8 cellular contexts compared by ENCODE assay signal in genomic region chr22:29205260-29205597, GRCh38. TPM values are rescaled to one million over a fixed set of nuclear protein-coding genes. Genes with fewer than 3 reads are reported as not detected.
DNase-seq lines count a peak whose midpoint lies in the region; ATAC-seq and TF ChIP-seq lines count a peak whose summit lies in the region.

No MANE protein-coding gene starts in this region.

- peaks cover 32% of the 10 kb centered on the region; the same call in 1 of the 2 replicates for H3K4me1 ChIP-seq in HUES6 (ENCODE audit: control insufficient read depth, insufficient read depth, low read length)

- peaks cover 29% of the 10 kb centered on the region for H3K4me1 Mint-ChIP-seq in nephron

- POLR2A ChIA-PET in BJ (lab: Charles Lee): no interaction called here

- H3K36me3 ChIP-seq in BJ (ENCODE audit: control insufficient read depth, insufficient read depth, low read length) (no peaks in the 10 kb centered on the region), HUES6 (ENCODE audit: control insufficient read depth, insufficient read depth, low read length) (no peaks in the 10 kb centered on the region)

- H3K27me3 ChIP-seq in BJ (ENCODE audit: control insufficient read depth, insufficient read depth, low read length) (peaks cover 21% of the 10 kb centered on the region), HUES6 (ENCODE audit: control insufficient read depth, insufficient read depth, low read length) (no peaks in the 10 kb centered on the region)

- no peak for DNase-seq in BJ (ENCODE audit: low read depth)
- DNase-seq in choroid plexus epithelial cell (ENCODE audit: low read depth): no peak
- no peak for DNase-seq in mesenteric fat pad (ENCODE audit: low spot score)
- no peak for DNase-seq in GF-D8 (lab: John Stamatoyannopoulos, UW)

- H3K4me3 Mint-ChIP-seq in nephron: peak overlapping the region; percentile 68 to 79 (median 75)

- ATAC-seq in GM21576 (IDR thresholded peaks at IDR 0.05; ENCODE audit: unreplicated experiment) (no peak), HG02763 (IDR thresholded peaks at IDR 0.05; ENCODE audit: unreplicated experiment) (no peak)

- CTCF ChIA-PET in BJ (lab: Yijun Ruan, JAX): interaction anchor here (1.1 to 1.3 kb wide), 4 partner anchors 12 to 1153 kb away, joined by 3 read pairs; no protein-coding TSS in a partner anchor

- peak overlapping the region; percentile 20 for H3K9ac ChIP-seq in HUES6 (ENCODE audit: low read length)

- TF ChIP-seq CTCF in BJ (IDR thresholded peaks at IDR 0.05; ENCODE audit: insufficient read depth, low read depth, low read length) (no peak), choroid plexus epithelial cell (conservative IDR thresholded peaks at IDR 0.05; ENCODE audit: low read depth, low read length) (no peak), nephron (IDR thresholded peaks at IDR 0.05; ENCODE audit: unreplicated experiment in 3 of 3) (no peak)

- H3K36me3 Mint-ChIP-seq in nephron (ENCODE audit: low read depth): no peaks in the 10 kb centered on the region

- no peak overlapping the region for H3K27ac ChIP-seq in HUES6 (ENCODE audit: low read depth, low read length)

- no peaks in the 10 kb centered on the region for H3K9me3 Mint-ChIP-seq in nephron

- peak overlapping the region; percentile 30 for H3K4me3 ChIP-seq in BJ (ENCODE audit: low read depth, low read length)
- peak overlapping the region; percentile 60 for H3K4me3 ChIP-seq in HUES6 (ENCODE audit: low read depth, low read length)
- H3K4me3 ChIP-seq in choroid plexus epithelial cell (ENCODE audit: low read depth, low read length): peak overlapping the region; percentile 60

- peaks cover 9% of the 10 kb centered on the region for H3K27me3 Mint-ChIP-seq in nephron (ENCODE audit: low read depth)

- H3K27ac Mint-ChIP-seq in nephron: peak overlapping the region in 2 of 3 experiments; percentile 29 to 60

- H3K9me3 ChIP-seq in HUES6 (ENCODE audit: control insufficient read depth, insufficient read depth, low read depth, low read length): no peaks in the 10 kb centered on the region

RNA-seq across cellular contexts. Expression of gene EMID1, which starts 0.5 kb away (rescaled TPM):
- polyA plus RNA-seq in BJ (2011; rRNA removed): 0.05 and 0.13 TPM in 2 replicates
- polyA minus RNA-seq in BJ (2011; rRNA and poly(A)+ RNA removed): 0.09 TPM in 1 of 2 replicates, not detected in the other
- 1.4 TPM for total RNA-seq in mesenteric fat pad
